24 cellular contexts compared by ENCODE assay signal in genomic region chr11:57974830-57975229, GRCh38. TPM values are rescaled to one million over a fixed set of nuclear protein-coding genes. Genes with fewer than 3 reads are reported as not detected.
A peak's percentile ranks its signal among the peaks of the same experiment; 100 is the strongest.
DNase-seq lines count a peak whose midpoint lies in the region; ATAC-seq and TF ChIP-seq lines count a peak whose summit lies in the region.
"Had no signal": no experiment of that assay in that cellular context is flagged by ENCODE, and none has a peak within 500 bp of the region (broad histone marks: within the 10 kb centered on the region; RNA-seq: fewer than 3 reads in every experiment).

No MANE protein-coding gene starts in this region.

- WGBS in esophagus muscularis mucosa = 90% methylated on average over 11 of the region's 13 CpGs
- WGBS in trophoblast cell (ENCODE audit: extremely low coverage, insufficient coverage, insufficient read length) = no CpG with 5 or more reads among the region's 13 CpGs

- H4K8ac ChIP-seq in trophoblast cell (ENCODE audit: low read depth, low read length) = no peak overlapping the region

- no peak for TF ChIP-seq POLR2A in esophagus muscularis mucosa (IDR thresholded peaks at IDR 0.05; ENCODE audit: low read depth)

- H3K4me2 ChIP-seq in trophoblast cell (ENCODE audit: low read length) = no peak overlapping the region

- H4K91ac ChIP-seq in trophoblast cell (ENCODE audit: low read depth, low read length) = no peak overlapping the region

- no peak for TF ChIP-seq CTCF in esophagus muscularis mucosa (IDR thresholded peaks at IDR 0.05)

- no peak overlapping the region for H3K4ac ChIP-seq in trophoblast cell (ENCODE audit: low read depth, low read length)

- no peak overlapping the region for H2BK12ac ChIP-seq in trophoblast cell (ENCODE audit: low read length)

- H3K36me3 ChIP-seq in esophagus muscularis mucosa (no peaks in the 10 kb centered on the region), trophoblast cell (ENCODE audit: control insufficient read depth in 1 of 2, insufficient read depth in 2 of 2, low read length in 2 of 2) (no peaks in the 10 kb centered on the region), MG63 (no peaks in the 10 kb centered on the region)
- H3K36me3 ChIP-seq: cardiac muscle cell, heart left ventricle, uterus had no signal

- no peak for TF ChIP-seq EP300 in esophagus muscularis mucosa (IDR thresholded peaks at IDR 0.05)

- H3K4me1 ChIP-seq in esophagus muscularis mucosa = no peaks in the 10 kb centered on the region
- H3K4me1 ChIP-seq in trophoblast cell (ENCODE audit: control insufficient read depth in 1 of 2, insufficient read depth in 2 of 2, low read length in 2 of 2) = peaks cover 0 to 6% of the 10 kb centered on the region in 2 experiments
- H3K4me1 ChIP-seq: heart left ventricle, uterus had no signal

- DNase-seq in Ammon's horn (ENCODE audit: low spot score) = peak; percentile 40
- DNase-seq in NOMO-1 treated with DMSO at 0.1 percent for 48 hours (lab: John Stamatoyannopoulos, UW; ENCODE audit: unreplicated experiment) = peak; percentile 27
- DNase-seq in esophagus muscularis mucosa (ENCODE audit: extremely low spot score) = peak; percentile 82
- DNase-seq in trophoblast cell = peak in 1 of 2 donors; percentile 22
- DNase-seq in NCI-H2029 treated with DMSO at 0.1 percent for 48 hours (lab: John Stamatoyannopoulos, UW) = no peak
- DNase-seq in MG63 = no peak
- DNase-seq: ACHN; activated CD8-positive, alpha-beta T cell treated with anti-CD3 and anti-CD28 coated beads for 36 hours; activated gamma-delta T cell; activated T-cell treated with anti-CD3 and anti-CD28 coated beads for 4 hours; heart left ventricle; NCI-H1694; NCI-H526; substantia nigra; T1000; uterus had no signal

- H3K9me3 ChIP-seq in esophagus muscularis mucosa = no peaks in the 10 kb centered on the region
- peaks cover 3% of the 10 kb centered on the region for H3K9me3 ChIP-seq in trophoblast cell (ENCODE audit: insufficient read depth, low read depth, low read length)
- H3K9me3 ChIP-seq in MG63 = no peaks in the 10 kb centered on the region
- H3K9me3 ChIP-seq: heart left ventricle, uterus had no signal

- no peak overlapping the region for H3K18ac ChIP-seq in trophoblast cell (ENCODE audit: low read length)

- no peak for ATAC-seq in HG03457 (IDR thresholded peaks at IDR 0.05; ENCODE audit: unreplicated experiment)
- ATAC-seq in HG02884 (IDR thresholded peaks at IDR 0.05; ENCODE audit: unreplicated experiment) = no peak
- ATAC-seq: activated CD8-positive, alpha-beta T cell treated with anti-CD3 and anti-CD28 coated beads for 36 hours; sciatic nerve had no signal

- H2BK5ac ChIP-seq in trophoblast cell (ENCODE audit: low read depth, low read length, poor library complexity) = no peak overlapping the region

- intact Hi-C loops in esophagus muscularis mucosa (cut with DNase I) = no loop called here

- no peak overlapping the region for H3K14ac ChIP-seq in trophoblast cell (ENCODE audit: low read length)

- H3K27me3 ChIP-seq in esophagus muscularis mucosa = no peaks in the 10 kb centered on the region
- no peaks in the 10 kb centered on the region for H3K27me3 ChIP-seq in trophoblast cell (ENCODE audit: insufficient read depth, low read length)
- no peaks in the 10 kb centered on the region for H3K27me3 ChIP-seq in MG63
- H3K27me3 ChIP-seq: cardiac muscle cell, heart left ventricle, uterus had no signal

- H3K27ac ChIP-seq in esophagus muscularis mucosa (replicated peaks in 1 of 4) (no peak overlapping the region), trophoblast cell (ENCODE audit: low read depth, low read length) (no peak overlapping the region)
- H3K27ac ChIP-seq: cardiac muscle cell, heart left ventricle, uterus had no signal

- H3K79me2 ChIP-seq in trophoblast cell (ENCODE audit: control insufficient read depth, insufficient read depth, low read length, poor library complexity) = no peaks in the 10 kb centered on the region

- H4K12ac ChIP-seq in trophoblast cell (ENCODE audit: low read depth, low read length) = no peak overlapping the region

- no peak overlapping the region for H3K4me3 ChIP-seq in esophagus muscularis mucosa
- no peak overlapping the region for H3K4me3 ChIP-seq in trophoblast cell (ENCODE audit: low read depth, low read length)
- no peak overlapping the region for H3K4me3 ChIP-seq in MG63
- H3K4me3 ChIP-seq: cardiac muscle cell, heart left ventricle, uterus had no signal

- H3K9ac ChIP-seq in trophoblast cell (ENCODE audit: low read length) = peak overlapping the region; percentile 31

- H2AFZ ChIP-seq in trophoblast cell (ENCODE audit: insufficient read depth, low read length, poor library complexity) = no peak overlapping the region

- no peak overlapping the region for H3K23ac ChIP-seq in trophoblast cell (ENCODE audit: low read length)

- no peak overlapping the region for H2BK120ac ChIP-seq in trophoblast cell (ENCODE audit: insufficient read depth, low read length, poor library complexity)

- H2AK5ac ChIP-seq in trophoblast cell (ENCODE audit: low read length) = no peak overlapping the region

- H3K79me1 ChIP-seq in trophoblast cell (ENCODE audit: low read length) = no peaks in the 10 kb centered on the region

RNA-seq across cellular contexts. Expression of gene OR9Q1, which starts 48.9 kb away (rescaled TPM):
- not detected for total RNA-seq in esophagus muscularis mucosa
- polyA plus RNA-seq in trophoblast cell (2013) = not detected in 2 replicates
- not detected in 2 replicates for total RNA-seq in MG63 (2014; rRNA removed; shearing (Covaris generic); ENCODE audit: low replicate concordance)
- total RNA-seq: activated CD8-positive, alpha-beta T cell treated with anti-CD3 and anti-CD28 coated beads for 36 hours; cardiac muscle cell; H4; heart left ventricle; lower leg skin; sciatic nerve; uterus had no signal
- polyA plus RNA-seq: cardiac muscle cell, CD14-positive monocyte, heart left ventricle, IgD-negative memory B cell had no signal

RNA-seq across cellular contexts. Expression of gene OR6Q1, which starts 55.9 kb away (rescaled TPM):
- not detected for total RNA-seq in esophagus muscularis mucosa
- not detected in 2 replicates for polyA plus RNA-seq in trophoblast cell (2013)
- total RNA-seq in MG63 (2014; rRNA removed; shearing (Covaris generic); ENCODE audit: low replicate concordance) = not detected in 2 replicates
- total RNA-seq: activated CD8-positive, alpha-beta T cell treated with anti-CD3 and anti-CD28 coated beads for 36 hours; cardiac muscle cell; H4; heart left ventricle; lower leg skin; sciatic nerve; uterus had no signal
- polyA plus RNA-seq: cardiac muscle cell, CD14-positive monocyte, heart left ventricle, IgD-negative memory B cell had no signal

Comparison
In these comparisons a context has a peak if more than half of its experiments do, and no peak if none do; other contexts are left out.
1. DNase-seq: peak in Ammon's horn (single experiment), NOMO-1 treated with DMSO at 0.1 percent for 48 hours (single experiment) and esophagus muscularis mucosa (single experiment); none in NCI-H2029 treated with DMSO at 0.1 percent for 48 hours (single experiment) and MG63 (single experiment).